15 cellular contexts compared by ENCODE assay signal in the genomic region with DNA sequence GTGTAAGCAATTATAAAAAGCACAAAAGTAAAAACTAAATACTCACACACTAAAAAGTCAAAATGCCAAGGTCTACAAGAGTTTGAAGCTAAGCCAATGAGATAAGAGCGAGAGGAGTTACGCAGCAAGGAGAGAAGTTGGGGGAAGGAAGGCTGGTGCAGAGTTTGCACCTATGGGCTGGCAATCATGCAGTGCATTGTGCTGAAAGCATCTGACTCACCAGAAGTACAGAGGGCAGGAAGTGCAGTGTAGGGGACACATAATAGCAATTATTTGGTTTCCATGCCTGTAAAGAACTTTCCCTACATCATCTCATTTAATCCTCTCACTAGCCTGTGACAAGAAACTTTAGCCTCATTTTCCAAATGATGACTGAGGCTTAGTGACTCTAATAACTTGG.
DNase-seq lines count a peak whose midpoint lies in the region; ATAC-seq, FAIRE-seq and TF ChIP-seq lines count a peak whose summit lies in the region.
"Had no signal": no experiment of that assay in that cellular context is flagged by ENCODE, and none has a peak within 500 bp of the region (broad histone marks: within the 10 kb centered on the region; RNA-seq: fewer than 3 reads in every experiment).

No MANE protein-coding gene starts in this region.

- no peak overlapping the region for H2AFZ ChIP-seq in HepG2 (ENCODE audit: low read length)

- TF ChIP-seq EP300 in HepG2 (IDR thresholded peaks at IDR 0.05; ENCODE audit: low read depth in 2 of 2, low read length in 2 of 2) (no peak), HepG2 (CRISPR knock-in tag; IDR thresholded peaks at IDR 0.05; ENCODE audit: borderline replicate concordance) (no peak)

- no TSS peak for BruUV-seq in HepG2 (replicated peaks; lab: Mats Ljungman, UMichigan)

- CTCF ChIA-PET in HepG2 (lab: Yijun Ruan, JAX; ENCODE audit: low intra/inter-chr PET ratio, low total read pairs): no interaction called here

- DNase-seq in ELR (ENCODE audit: low read depth) (peak; percentile 32), HT1080 (ENCODE audit: low read depth) (peak; percentile 17), bronchial epithelial cell (ENCODE audit: low read depth) (peak; percentile 21), HepG2 (ENCODE audit: low spot score) (no peak), G401 (ENCODE audit: low spot score) (no peak)
- DNase-seq: BE2C; CD4-positive, CD25-positive, alpha-beta regulatory T cell; NCI-H1105 treated with DMSO at 0.1 percent for 48 hours; NCI-H1694 treated with DMSO at 0.1 percent for 48 hours; RPMI8226; SHP77 treated with DMSO at 0.1 percent for 48 hours; SK-N-SH had no signal

- FAIRE-seq in bronchial epithelial cell (lab: Jason Lieb, UNC) (peak; percentile 32), HepG2 (lab: Jason Lieb, UNC) (no peak)
- FAIRE-seq: H1 had no signal

- H3K4me3 ChIP-seq in bronchial epithelial cell (ENCODE audit: low read depth, low read length) (no peak overlapping the region), HepG2 (replicated peaks in 1 of 3; ENCODE audit: insufficient read depth in 1 of 3, low read depth in 2 of 3, low read length in 3 of 3) (no peak overlapping the region)

- H3K27me3 ChIP-seq in bronchial epithelial cell (ENCODE audit: control insufficient read depth, insufficient read depth, low read length): no peaks in the 10 kb centered on the region
- H3K27me3 ChIP-seq in HepG2 (ENCODE audit: control insufficient read depth in 1 of 2, insufficient read depth in 2 of 2, low read length in 2 of 2): no peaks in the 10 kb centered on the region
- H3K27me3 ChIP-seq: BE2C had no signal

- POLR2A ChIA-PET in HepG2 (lab: Yijun Ruan, JAX): no interaction called here

- no peaks in the 10 kb centered on the region for H3K9me3 ChIP-seq in HepG2 (ENCODE audit: low read length)
- H3K9me3 ChIP-seq: BE2C, SK-N-SH had no signal

- no peak overlapping the region for H3K9ac ChIP-seq in HepG2 (ENCODE audit: insufficient read depth, low read depth, low read length)
- H3K9ac ChIP-seq: SK-N-SH had no signal

- ATAC-seq in HepG2 (peak; percentile 47; the same call in 1 of the 3 replicates), HG02840 (IDR thresholded peaks at IDR 0.05; ENCODE audit: low FRiP score, unreplicated experiment) (no peak), GM18858 (IDR thresholded peaks at IDR 0.05; ENCODE audit: unreplicated experiment) (no peak)

- no peak overlapping the region for H3K4me2 ChIP-seq in HepG2 (ENCODE audit: low read depth, low read length)
- H3K4me2 ChIP-seq: SK-N-SH had no signal

- no peak overlapping the region for H3K27ac ChIP-seq in HepG2 (ENCODE audit: extremely low read length, insufficient read depth, low read length)

- TF ChIP-seq RAD21 in HepG2 (CRISPR knock-in tag; IDR thresholded peaks at IDR 0.05): no peak

- in situ Hi-C loops in HepG2 (cut with HindIII; ENCODE audit: extremely low pct_ligation_motif_present, low pct_unique_long_range_greater_than_20kb) (no loop called here), G401 (cut with HindIII; ENCODE audit: low sequenced_read_pairs) (no loop called here)

- no peak for TF ChIP-seq POLR2A in HepG2 (IDR thresholded peaks at IDR 0.05; ENCODE audit: insufficient read depth in 1 of 2, low read depth in 2 of 2, low read length in 2 of 2)

- intact Hi-C loops in HepG2 (cut with micrococcal nuclease; ENCODE audit: unreplicated experiment): no loop called here

- no peaks in the 10 kb centered on the region for H3K79me2 ChIP-seq in HepG2 (ENCODE audit: insufficient read depth, low read length)

- no peaks in the 10 kb centered on the region for H4K20me1 ChIP-seq in HepG2 (ENCODE audit: insufficient read depth, low read length)

- no peak for TF ChIP-seq CTCF in bronchial epithelial cell (IDR thresholded peaks at IDR 0.05; ENCODE audit: insufficient read depth, low read length, severe bottlenecking)
- TF ChIP-seq CTCF in HepG2 (CRISPR knock-in tag; IDR thresholded peaks at IDR 0.05): no peak

- H3K36me3 ChIP-seq in bronchial epithelial cell (ENCODE audit: control insufficient read depth, insufficient read depth, low read length) (no peaks in the 10 kb centered on the region), HepG2 (replicated peaks in 1 of 2; ENCODE audit: control insufficient read depth in 1 of 2, insufficient read depth in 2 of 2, low read length in 2 of 2) (no peaks in the 10 kb centered on the region)
- H3K36me3 ChIP-seq: BE2C had no signal

- 55% methylated on average over 2 of the region's 2 CpGs for WGBS in HepG2 (ENCODE audit: low lambda C conversion rate)

- no peaks in the 10 kb centered on the region for H3K4me1 ChIP-seq in HepG2 (ENCODE audit: insufficient read depth, low read length)
- H3K4me1 ChIP-seq: BE2C had no signal

TF ChIP-seq in HepG2, 621 proteins besides CTCF, POLR2A, EP300 and RAD21:
- TF ChIP-seq SATB2 (CRISPR knock-in tag; IDR thresholded peaks at IDR 0.05) (no peak), RARG (CRISPR knock-in tag; IDR thresholded peaks at IDR 0.05; ENCODE audit: low read depth) (no peak), NCOA5 (CRISPR knock-in tag; IDR thresholded peaks at IDR 0.05) (no peak), SSRP1 (CRISPR knock-in tag; IDR thresholded peaks at IDR 0.05) (no peak), MAFF (IDR thresholded peaks at IDR 0.05; ENCODE audit: low read depth, low read length) (no peak), NFIB (CRISPR knock-in tag; IDR thresholded peaks at IDR 0.05; ENCODE audit: borderline replicate concordance) (no peak), ZNF260 (CRISPR knock-in tag; IDR thresholded peaks at IDR 0.05; ENCODE audit: borderline replicate concordance, low read depth) (no peak), FOSL1 (CRISPR knock-in tag; IDR thresholded peaks at IDR 0.05; ENCODE audit: borderline replicate concordance) (no peak), ZBTB20 (CRISPR knock-in tag; IDR thresholded peaks at IDR 0.05; ENCODE audit: borderline replicate concordance, low read depth) (no peak), ZNF337 (CRISPR knock-in tag; IDR thresholded peaks at IDR 0.05; ENCODE audit: borderline replicate concordance, low read depth) (no peak), ZNF441 (CRISPR knock-in tag; IDR thresholded peaks at IDR 0.05; ENCODE audit: borderline replicate concordance) (no peak), ZNF7 (CRISPR knock-in tag; IDR thresholded peaks at IDR 0.05) (no peak)
- TF ChIP-seq, protein P1, sequence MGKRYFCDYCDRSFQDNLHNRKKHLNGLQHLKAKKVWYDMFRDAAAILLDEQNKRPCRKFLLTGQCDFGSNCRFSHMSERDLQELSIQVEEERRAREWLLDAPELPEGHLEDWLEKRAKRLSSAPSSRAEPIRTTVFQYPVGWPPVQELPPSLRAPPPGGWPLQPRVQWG (CRISPR knock-in tag; IDR thresholded peaks at IDR 0.05; ENCODE audit: borderline replicate concordance, low read depth): no peak
- TF ChIP-seq, protein P2, sequence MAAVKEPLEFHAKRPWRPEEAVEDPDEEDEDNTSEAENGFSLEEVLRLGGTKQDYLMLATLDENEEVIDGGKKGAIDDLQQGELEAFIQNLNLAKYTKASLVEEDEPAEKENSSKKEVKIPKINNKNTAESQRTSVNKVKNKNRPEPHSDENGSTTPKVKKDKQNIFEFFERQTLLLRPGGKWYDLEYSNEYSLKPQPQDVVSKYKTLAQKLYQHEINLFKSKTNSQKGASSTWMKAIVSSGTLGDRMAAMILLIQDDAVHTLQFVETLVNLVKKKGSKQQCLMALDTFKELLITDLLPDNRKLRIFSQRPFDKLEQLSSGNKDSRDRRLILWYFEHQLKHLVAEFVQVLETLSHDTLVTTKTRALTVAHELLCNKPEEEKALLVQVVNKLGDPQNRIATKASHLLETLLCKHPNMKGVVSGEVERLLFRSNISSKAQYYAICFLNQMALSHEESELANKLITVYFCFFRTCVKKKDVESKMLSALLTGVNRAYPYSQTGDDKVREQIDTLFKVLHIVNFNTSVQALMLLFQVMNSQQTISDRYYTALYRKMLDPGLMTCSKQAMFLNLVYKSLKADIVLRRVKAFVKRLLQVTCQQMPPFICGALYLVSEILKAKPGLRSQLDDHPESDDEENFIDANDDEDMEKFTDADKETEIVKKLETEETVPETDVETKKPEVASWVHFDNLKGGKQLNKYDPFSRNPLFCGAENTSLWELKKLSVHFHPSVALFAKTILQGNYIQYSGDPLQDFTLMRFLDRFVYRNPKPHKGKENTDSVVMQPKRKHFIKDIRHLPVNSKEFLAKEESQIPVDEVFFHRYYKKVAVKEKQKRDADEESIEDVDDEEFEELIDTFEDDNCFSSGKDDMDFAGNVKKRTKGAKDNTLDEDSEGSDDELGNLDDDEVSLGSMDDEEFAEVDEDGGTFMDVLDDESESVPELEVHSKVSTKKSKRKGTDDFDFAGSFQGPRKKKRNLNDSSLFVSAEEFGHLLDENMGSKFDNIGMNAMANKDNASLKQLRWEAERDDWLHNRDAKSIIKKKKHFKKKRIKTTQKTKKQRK (IDR thresholded peaks at IDR 0.05; ENCODE audit: low read length): no peak
TF ChIP-seq in HepG2: peak in this region for 0.

Comparison
In these comparisons a context has a peak if more than half of its experiments do, and no peak if none do; other contexts are left out.
1. DNase-seq: peak in ELR (single experiment), HT1080 (single experiment) and bronchial epithelial cell (single experiment); none in HepG2 (single experiment) and G401 (single experiment).